ENCODE assay signal across 11 cellular contexts in genomic region chr11:70281114-70281729, GRCh38. TPM values are rescaled to one million over a fixed set of nuclear protein-coding genes. Genes with fewer than 3 reads are reported as not detected.
DNase-seq lines count a peak whose midpoint lies in the region; ATAC-seq and TF ChIP-seq lines count a peak whose summit lies in the region.
"Had no signal": no experiment of that assay in that cellular context is flagged by ENCODE, and none has a peak within 500 bp of the region (broad histone marks: within the 10 kb centered on the region; RNA-seq: fewer than 3 reads in every experiment).

No MANE protein-coding gene starts in this region.

- H3K27me3 ChIP-seq in IMR-90 (ENCODE audit: control insufficient read depth, insufficient read depth, low read length) (no peaks in the 10 kb centered on the region), mesenchymal stem cell (ENCODE audit: control insufficient read depth in 1 of 2, insufficient read depth in 1 of 2, low read length in 2 of 2) (no peaks in the 10 kb centered on the region), thoracic aorta (replicated peaks; ENCODE audit: insufficient read depth) (no peaks in the 10 kb centered on the region)
- H3K27me3 ChIP-seq: colonic mucosa had no signal

- in situ Hi-C loops in IMR-90 (cut with MboI; ENCODE audit: low sequenced_read_pairs), result no loop called here

- H4K20me1 ChIP-seq in IMR-90 (ENCODE audit: insufficient read depth, low read length), result peaks cover 49% of the 10 kb centered on the region

- CTCF ChIA-PET in IMR-90 (lab: Yijun Ruan, JAX), result interaction anchor here (0.7 kb wide), 1 partner anchor 86 kb away, joined by 3 read pairs; no protein-coding TSS in a partner anchor

- H2AK9ac ChIP-seq in IMR-90 (replicated peaks; ENCODE audit: low read depth, low read length, poor library complexity), result no peak overlapping the region

- H2AK5ac ChIP-seq in IMR-90 (ENCODE audit: low read depth, low read length) (no peak overlapping the region), mesenchymal stem cell (ENCODE audit: low read length, severe bottlenecking) (no peak overlapping the region)

- dilution Hi-C loops in IMR-90 (cut with HindIII; ENCODE audit: low sequenced_read_pairs, unreplicated experiment), result no loop called here

- peak overlapping the region; percentile 17 for H3K4me3 Mint-ChIP-seq in endothelial cell (ENCODE audit: unreplicated experiment)
- H3K4me3 Mint-ChIP-seq: activated T-helper 1 cell treated with anti-CD3 and anti-CD28 coated beads, Interleukin-12 subunit alpha, Interleukin-12 subunit beta, Interleukin-2, Interleukin-4 antibody, amounts not matched to agents 30 ng/mL and 10 ng/mL and 1 ng/mL, durations not matched to agents 14 hours and 24 hours and 36 hours had no signal

- peak; percentile 83 for DNase-seq in IMR-90
- no peak for DNase-seq in endothelial cell (ENCODE audit: low spot score)
- no peak for DNase-seq in mesenchymal stem cell
- peak; percentile 37 for DNase-seq in thoracic aorta (ENCODE audit: low spot score)
- no peak for DNase-seq in NCI-H128 (lab: John Stamatoyannopoulos, UW; ENCODE audit: unreplicated experiment)
- DNase-seq: activated CD4-positive, alpha-beta T cell treated with anti-CD3 and anti-CD28 coated beads for 4 hours; colonic mucosa; NCI-H1417 treated with DMSO at 0.1 percent for 48 hours had no signal

- TF ChIP-seq CTCF in IMR-90 (conservative IDR thresholded peaks at IDR 0.05; ENCODE audit: low read depth, low read length) (peak; percentile 38), endothelial cell (IDR thresholded peaks at IDR 0.05; ENCODE audit: unreplicated experiment) (no peak), thoracic aorta (IDR thresholded peaks at IDR 0.05) (no peak)

- H3K4me2 ChIP-seq in IMR-90 (ENCODE audit: low read depth, low read length), result peak overlapping the region; percentile 2; the same call in 1 of the 2 replicates
- H3K4me2 ChIP-seq in mesenchymal stem cell (ENCODE audit: low read length, poor library complexity, severe bottlenecking), result no peak overlapping the region

- no peak overlapping the region for H2BK12ac ChIP-seq in mesenchymal stem cell (ENCODE audit: low read length in 2 of 2)

- peaks cover 38 to 73% of the 10 kb centered on the region in 2 experiments for H3K79me1 ChIP-seq in IMR-90 (ENCODE audit: low read depth in 1 of 2, low read length in 2 of 2)
- peaks cover 30% of the 10 kb centered on the region for H3K79me1 ChIP-seq in mesenchymal stem cell (replicated peaks; ENCODE audit: low read length, poor library complexity, severe bottlenecking)

- no TSS peak for BruUV-seq in IMR-90 (replicated peaks; lab: Mats Ljungman, UMichigan)

- H3K36me3 Mint-ChIP-seq in endothelial cell (ENCODE audit: low read depth, unreplicated experiment), result peaks cover 47% of the 10 kb centered on the region

- H3K27ac Mint-ChIP-seq in endothelial cell (ENCODE audit: unreplicated experiment), result peak overlapping the region; percentile 5
- H3K27ac Mint-ChIP-seq: activated T-helper 1 cell treated with anti-CD3 and anti-CD28 coated beads, Interleukin-12 subunit alpha, Interleukin-12 subunit beta, Interleukin-2, Interleukin-4 antibody, amounts not matched to agents 30 ng/mL and 10 ng/mL and 1 ng/mL, durations not matched to agents 14 hours and 24 hours and 36 hours had no signal

- H3K27ac ChIP-seq in IMR-90 (ENCODE audit: insufficient read depth, low read length), result peak overlapping the region; percentile 33; the same call in 1 of the 2 replicates
- no peak overlapping the region for H3K27ac ChIP-seq in mesenchymal stem cell (ENCODE audit: low read length, poor library complexity, severe bottlenecking)
- H3K27ac ChIP-seq in thoracic aorta, result peak overlapping the region in 1 of 2 donors; percentile 0
- H3K27ac ChIP-seq: colonic mucosa had no signal

- H3K36me3 ChIP-seq in IMR-90 (ENCODE audit: control insufficient read depth, insufficient read depth, low read length), result peaks cover 27% of the 10 kb centered on the region
- H3K36me3 ChIP-seq in mesenchymal stem cell (ENCODE audit: control insufficient read depth in 1 of 2, insufficient read depth in 2 of 2, low read depth in 1 of 2, low read length in 2 of 2), result peaks cover 34 to 46% of the 10 kb centered on the region in 2 experiments
- H3K36me3 ChIP-seq in thoracic aorta, result peaks cover 13% of the 10 kb centered on the region

- H4K8ac ChIP-seq in IMR-90 (ENCODE audit: low read depth in 2 of 2, low read length in 2 of 2) (no peak overlapping the region; a peak in 1 of 4 replicates), mesenchymal stem cell (ENCODE audit: low read length) (no peak overlapping the region)

- no peak overlapping the region for H3K4me3 ChIP-seq in IMR-90 (ENCODE audit: insufficient read depth, low read depth, low read length)
- peak overlapping the region in 1 of 2 experiments; percentile 25 for H3K4me3 ChIP-seq in mesenchymal stem cell (ENCODE audit: insufficient read depth in 1 of 2, low read depth in 1 of 2, low read length in 2 of 2)
- no peak overlapping the region for H3K4me3 ChIP-seq in thoracic aorta
- H3K4me3 ChIP-seq: colonic mucosa had no signal

- no peaks in the 10 kb centered on the region for H3K9me3 Mint-ChIP-seq in endothelial cell (ENCODE audit: unreplicated experiment)
- H3K9me3 Mint-ChIP-seq: activated T-helper 1 cell treated with anti-CD3 and anti-CD28 coated beads, Interleukin-12 subunit alpha, Interleukin-12 subunit beta, Interleukin-2, Interleukin-4 antibody, amounts not matched to agents 30 ng/mL and 10 ng/mL and 1 ng/mL, durations not matched to agents 14 hours and 24 hours and 36 hours had no signal

- POLR2A ChIA-PET in IMR-90 (lab: Charles Lee; ENCODE audit: unreplicated experiment), result no interaction called here

- H2BK120ac ChIP-seq in IMR-90 (ENCODE audit: low read depth, low read length), result no peak overlapping the region
- no peak overlapping the region for H2BK120ac ChIP-seq in mesenchymal stem cell (ENCODE audit: low read depth, low read length)

- peak overlapping the region; percentile 13; the same call in 1 of the 2 replicates for H3K4ac ChIP-seq in IMR-90 (ENCODE audit: low read depth, low read length)
- no peak overlapping the region for H3K4ac ChIP-seq in mesenchymal stem cell (ENCODE audit: low read depth in 1 of 2, low read length in 2 of 2)

- WGBS in IMR-90 (ENCODE audit: extremely low coverage in 2 of 2, insufficient read length in 1 of 2), 2 experiments, result 28% methylated on average over 2 of the region's 7 CpGs; no CpG with 5 or more reads in 1 of the 2 experiments
- WGBS in mesenchymal stem cell, result 76% methylated on average over 7 of the region's 7 CpGs

- H3K9ac ChIP-seq in IMR-90 (ENCODE audit: low read depth, low read length) (peak overlapping the region; percentile 3; the same call in 1 of the 2 replicates), mesenchymal stem cell (ENCODE audit: low read length) (peak overlapping the region; percentile 78)

- H3K14ac ChIP-seq in IMR-90 (replicated peaks; ENCODE audit: low read depth, low read length) (no peak overlapping the region), mesenchymal stem cell (ENCODE audit: low read length in 2 of 2) (no peak overlapping the region)

- intact Hi-C loops in IMR-90 (cut with micrococcal nuclease), result no loop called here

- H2BK5ac ChIP-seq in IMR-90 (ENCODE audit: low read depth, low read length, poor library complexity, severe bottlenecking), result peak overlapping the region; percentile 2
- H2BK5ac ChIP-seq in mesenchymal stem cell (ENCODE audit: low read depth, low read length, poor library complexity, severe bottlenecking), result no peak overlapping the region

- H2BK15ac ChIP-seq in IMR-90 (ENCODE audit: low read depth, low read length) (no peak overlapping the region), mesenchymal stem cell (ENCODE audit: low read depth, poor library complexity, severe bottlenecking) (no peak overlapping the region)

- peak; percentile 51 for TF ChIP-seq RAD21 in IMR-90 (IDR thresholded peaks at IDR 0.05; ENCODE audit: low read length)

- H4K5ac ChIP-seq in IMR-90 (ENCODE audit: low read depth, low read length), result no peak overlapping the region

- peaks cover 22% of the 10 kb centered on the region for H3K9me1 ChIP-seq in IMR-90 (ENCODE audit: insufficient read depth, low read length)

- ATAC-seq in IMR-90 (ENCODE audit: low read depth) (peak; percentile 92), thoracic aorta (ENCODE audit: insufficient number of reproducible peaks, low FRiP score, low read depth) (no peak), HG03159 (IDR thresholded peaks at IDR 0.05; ENCODE audit: unreplicated experiment) (no peak), GM21619 (IDR thresholded peaks at IDR 0.05; ENCODE audit: unreplicated experiment) (no peak)

- H3K18ac ChIP-seq in IMR-90 (ENCODE audit: low read depth, low read length) (no peak overlapping the region), mesenchymal stem cell (ENCODE audit: low read depth in 1 of 2, low read length in 2 of 2) (no peak overlapping the region)

- no peak overlapping the region; the same call in 1 of the 2 replicates for H3K23ac ChIP-seq in IMR-90 (ENCODE audit: low read depth, low read length)
- no peak overlapping the region for H3K23ac ChIP-seq in mesenchymal stem cell (ENCODE audit: low read length in 2 of 2)

- TF ChIP-seq POLR2A in IMR-90 (IDR thresholded peaks at IDR 0.05; ENCODE audit: low read depth, low read length), result no peak

- no peak overlapping the region for H2BK20ac ChIP-seq in IMR-90 (ENCODE audit: low read depth, low read length)

- H2AFZ ChIP-seq in IMR-90 (replicated peaks; ENCODE audit: low read length, poor library complexity) (peak overlapping the region; percentile 6), mesenchymal stem cell (ENCODE audit: low read depth, low read length) (no peak overlapping the region)

- H3K4me1 Mint-ChIP-seq in endothelial cell (ENCODE audit: unreplicated experiment), result peaks cover 9% of the 10 kb centered on the region

- H3K4me1 ChIP-seq in IMR-90 (ENCODE audit: control insufficient read depth, insufficient read depth, low read length), result peaks cover 5% of the 10 kb centered on the region
- H3K4me1 ChIP-seq in mesenchymal stem cell (ENCODE audit: control insufficient read depth, insufficient read depth, low read depth, low read length), result peaks cover 4% of the 10 kb centered on the region
- H3K4me1 ChIP-seq in thoracic aorta (ENCODE audit: control insufficient read depth in 1 of 2, low read depth in 2 of 2), result peaks cover 0 to 13% of the 10 kb centered on the region in 2 donors
- H3K4me1 ChIP-seq: colonic mucosa had no signal

- peaks cover 3% of the 10 kb centered on the region for H3K27me3 Mint-ChIP-seq in endothelial cell (ENCODE audit: unreplicated experiment)

- H4K91ac ChIP-seq in IMR-90 (ENCODE audit: insufficient read depth, low read depth, low read length), result no peak overlapping the region
- no peak overlapping the region for H4K91ac ChIP-seq in mesenchymal stem cell (ENCODE audit: low read length)

- H3K9me3 ChIP-seq in IMR-90 (ENCODE audit: control insufficient read depth, insufficient read depth, low read length) (no peaks in the 10 kb centered on the region), mesenchymal stem cell (ENCODE audit: control insufficient read depth, low read length) (no peaks in the 10 kb centered on the region), thoracic aorta (no peaks in the 10 kb centered on the region)
- H3K9me3 ChIP-seq: colonic mucosa had no signal

- no peak overlapping the region for H3K56ac ChIP-seq in IMR-90 (ENCODE audit: extremely low read depth, insufficient read depth, low read length)

RNA-seq across cellular contexts. Expression of gene PPFIA1, which starts 10.7 kb away (rescaled TPM):
- total RNA-seq in IMR-90 (2012; rRNA removed), result 25.6 and 33.9 TPM in 2 replicates
- 37.2 and 46.4 TPM in 2 replicates for polyA plus RNA-seq in IMR-90 (2012; rRNA removed)
- 18.8 and 31.7 TPM in 2 replicates for polyA plus RNA-seq in IMR-90 (2012; cell fraction: cytosol; rRNA removed)
- polyA plus RNA-seq in IMR-90 (2012; cell fraction: nucleus; rRNA removed; ENCODE audit: low replicate concordance), result 64.7 and 95.6 TPM in 2 replicates
- total RNA-seq in endothelial cell (ENCODE audit: unreplicated experiment), result 52.3 TPM
- polyA plus RNA-seq in mesenchymal stem cell (2013, experiment 1 of 2), result 25.2 TPM
- polyA plus RNA-seq in mesenchymal stem cell (2013, experiment 2 of 2), result 25.0 TPM
- 10 to 100 TPM; 47.8 to 82.9 TPM for total RNA-seq in thoracic aorta

Comparison
In these comparisons a context has a peak if more than half of its experiments do, and no peak if none do; other contexts are left out.
1. DNase-seq: peak in IMR-90 (single experiment) and thoracic aorta (single experiment); none in endothelial cell (single experiment), mesenchymal stem cell (single experiment) and NCI-H128 (single experiment).